ENCODE assay signal across 22 cellular contexts in genomic region chr6:101090281-101090680, GRCh38.
"Had no signal": no experiment of that assay in that cellular context is flagged by ENCODE, and none has a peak within 500 bp of the region (broad histone marks: within the 10 kb centered on the region; RNA-seq: fewer than 3 reads in every experiment).

No MANE protein-coding gene starts in this region.

- H3K4me3 ChIP-seq: esophagus muscularis mucosa, gastroesophageal sphincter, right lobe of liver, skin epidermis, testis, transverse colon had no signal

- ATAC-seq: activated CD8-positive, alpha-beta T cell treated with anti-CD3 and anti-CD28 coated beads for 36 hours; activated naive CD4-positive, alpha-beta T cell treated with anti-CD3 and anti-CD28 coated beads, Interleukin-2, amount 50 U/mL, for 72 hours; gastroesophageal sphincter; right lobe of liver; stimulated activated naive CD8-positive, alpha-beta T cell treated with anti-CD3 and anti-CD28 coated beads, Interleukin-15, Interleukin-2, amounts not matched to agents 100 U/mL and 50 U/mL, for 24 hours had no signal

- DNase-seq: activated CD4-positive, alpha-beta T cell treated with anti-CD3 and anti-CD28 coated beads for 1 hour; activated CD4-positive, alpha-beta T cell treated with anti-CD3 and anti-CD28 coated beads, Interleukin-2, amount 10 ng/mL, durations not matched to agents 7 days and 5 days; activated CD8-positive, alpha-beta T cell treated with anti-CD3 and anti-CD28 coated beads for 36 hours; activated naive CD4-positive, alpha-beta T cell; activated T-cell treated with anti-CD3 and anti-CD28 coated beads, Interleukin-2, amount 50 U/mL, for 48 hours; anterior cingulate cortex; caudate nucleus; endodermal cell; hippocampal formation; naive B cell; nephron progenitor cell; right lobe of liver; stimulated activated CD4-positive, alpha-beta T cell treated with anti-CD3 and anti-CD28 coated beads, Interleukin-12 subunit alpha, Interleukin-12 subunit beta, amount 100 ng/mL, for 4 hours; stimulated activated CD4-positive, alpha-beta T cell treated with anti-CD3 and anti-CD28 coated beads, Interleukin-4, amount 100 ng/mL, for 1 hour; stimulated activated naive CD8-positive, alpha-beta T cell treated with anti-CD3 and anti-CD28 coated beads, Interleukin-15, Interleukin-2, amounts not matched to agents 100 U/mL and 50 U/mL, for 24 hours; T-helper 2 cell; testis; transverse colon had no signal
